8 cellular contexts compared by ENCODE assay signal in the genomic region with DNA sequence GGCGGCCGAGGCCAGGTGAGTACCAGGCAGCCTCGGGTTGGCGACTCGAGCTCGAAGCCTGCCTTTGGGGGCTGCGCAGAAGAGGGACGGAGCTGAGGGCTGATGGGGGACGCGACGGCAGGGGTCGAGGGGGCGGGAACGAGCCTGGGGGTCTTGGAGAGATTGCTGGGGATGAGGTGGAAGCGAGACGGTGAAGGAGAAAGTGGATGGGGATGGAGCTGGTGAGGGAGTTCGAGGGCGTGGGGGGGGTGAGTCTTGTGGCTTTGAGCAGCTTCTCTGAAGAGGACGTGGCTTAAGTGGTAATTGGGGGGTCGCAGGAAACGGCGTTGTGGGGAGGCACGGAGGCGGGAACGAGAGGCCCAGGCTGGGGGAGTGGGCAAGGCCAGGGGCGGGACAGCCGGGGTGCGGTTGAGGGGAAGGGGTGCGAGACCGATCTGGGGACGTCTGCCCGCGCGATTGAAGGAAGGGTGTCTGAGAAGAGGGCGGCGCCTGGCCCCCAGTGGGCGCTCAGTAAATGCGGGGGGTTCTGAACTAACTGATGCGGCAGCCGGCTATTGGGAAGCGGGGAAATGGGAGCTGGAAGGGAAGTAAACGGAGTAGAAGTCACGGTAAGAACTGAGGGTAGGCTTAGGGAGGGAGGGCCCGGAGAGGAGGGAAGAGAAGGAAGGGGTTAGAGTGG. TPM values are rescaled to one million over a fixed set of nuclear protein-coding genes. Genes with fewer than 3 reads are reported as not detected.
A peak's percentile ranks its signal among the peaks of the same experiment; 100 is the strongest.
DNase-seq lines count a peak whose midpoint lies in the region; ATAC-seq and TF ChIP-seq lines count a peak whose summit lies in the region.

No MANE protein-coding gene starts in this region.

- H3K9me3 Mint-ChIP-seq in activated naive CD4-positive, alpha-beta T cell treated with anti-CD3 and anti-CD28 coated beads, Interleukin-2, amount 50 U/mL, for 24 hours = no peaks in the 10 kb centered on the region

- peak overlapping the region; percentile 88 for H3K27ac Mint-ChIP-seq in activated naive CD4-positive, alpha-beta T cell treated with anti-CD3 and anti-CD28 coated beads, Interleukin-2, amount 50 U/mL, for 24 hours

- peaks cover 29% of the 10 kb centered on the region for H4K20me1 ChIP-seq in PC-9 (ENCODE audit: insufficient read depth)

- H3K4me1 ChIP-seq in PC-9 (replicated peaks; ENCODE audit: insufficient read depth) = peaks cover 49% of the 10 kb centered on the region

- ATAC-seq in left ventricle myocardium superior = no peak
- no peak for ATAC-seq in HG03520 (IDR thresholded peaks at IDR 0.05; ENCODE audit: unreplicated experiment)
- ATAC-seq in HG03175 (IDR thresholded peaks at IDR 0.05; ENCODE audit: unreplicated experiment) = no peak

- peaks cover 35% of the 10 kb centered on the region for H3F3A ChIP-seq in PC-9 (ENCODE audit: insufficient read depth, low read depth)

- peak overlapping the region; percentile 86 for H2AFZ ChIP-seq in PC-9

- 0 out of 2 replicates have a peak overlapping the region, but pooled peaks have one; percentile 37 for H3K27ac ChIP-seq in PC-9

- CTCF ChIA-PET in PC-9 (lab: Charles Lee) = interaction anchor here (0.6 kb wide), 1 partner anchor 268 kb away, joined by 6 read pairs; no protein-coding TSS in a partner anchor

- peaks cover 81% of the 10 kb centered on the region for H3K79me2 ChIP-seq in PC-9 (ENCODE audit: low read depth)

- H3K4me3 Mint-ChIP-seq in activated naive CD4-positive, alpha-beta T cell treated with anti-CD3 and anti-CD28 coated beads, Interleukin-2, amount 50 U/mL, for 24 hours = peak overlapping the region; percentile 94

- peaks cover 2% of the 10 kb centered on the region for H3K36me3 Mint-ChIP-seq in activated naive CD4-positive, alpha-beta T cell treated with anti-CD3 and anti-CD28 coated beads, Interleukin-2, amount 50 U/mL, for 24 hours

- BruUV-seq in PC-9 (replicated peaks; lab: Mats Ljungman, UMichigan) = no TSS peak

- H3K27me3 Mint-ChIP-seq in activated naive CD4-positive, alpha-beta T cell treated with anti-CD3 and anti-CD28 coated beads, Interleukin-2, amount 50 U/mL, for 24 hours = no peaks in the 10 kb centered on the region

- TF ChIP-seq CTCF in PC-9 (conservative IDR thresholded peaks at IDR 0.05) = no peak

- peaks cover 3% of the 10 kb centered on the region; the same call in 1 of the 2 replicates for H3K36me3 ChIP-seq in PC-9 (ENCODE audit: low read depth)

- no peaks in the 10 kb centered on the region for H3K27me3 ChIP-seq in PC-9 (ENCODE audit: insufficient read depth, low read depth)

- H3K4me3 ChIP-seq in PC-9 (peak overlapping the region; percentile 86), skeletal muscle cell (ENCODE audit: low read depth, low read length) (peak overlapping the region; percentile 83)

- H3K4me2 ChIP-seq in PC-9 = peak overlapping the region; percentile 86

- no peaks in the 10 kb centered on the region for H3K9me3 ChIP-seq in PC-9 (ENCODE audit: insufficient read depth, low read depth)

- POLR2A ChIA-PET in PC-9 (lab: Charles Lee; ENCODE audit: unreplicated experiment) = no interaction called here

- H3K9me2 ChIP-seq in PC-9 (ENCODE audit: insufficient read depth) = no peaks in the 10 kb centered on the region

- H3K4me1 Mint-ChIP-seq in activated naive CD4-positive, alpha-beta T cell treated with anti-CD3 and anti-CD28 coated beads, Interleukin-2, amount 50 U/mL, for 24 hours = peaks cover 56% of the 10 kb centered on the region

- intact Hi-C loops in PC-9 (cut with micrococcal nuclease; ENCODE audit: unreplicated experiment) (loop anchor here (5.0 kb wide), 2 partner anchors 151 to 391 kb away; a partner anchor contains a TSS), left ventricle myocardium superior (cut with micrococcal nuclease) (no loop called here)

- DNase-seq in NCI-H510A treated with DMSO at 0.1 percent for 48 hours (lab: John Stamatoyannopoulos, UW) (peak; percentile 19), NCI-H510A (lab: John Stamatoyannopoulos, UW) (no peak), PC-9 (no peak), left ventricle myocardium superior (peak; percentile 52), skeletal muscle cell (ENCODE audit: low read depth) (no peak)

RNA-seq across cellular contexts. Expression of a gene that starts 0.4 kb away (rescaled TPM):
- total RNA-seq in PC-9 (2021) (81.2 and 103 TPM in 2 replicates), left ventricle myocardium superior (38.1 TPM)

RNA-seq across cellular contexts. Expression of a gene that starts 0.7 kb away (rescaled TPM):
- total RNA-seq in PC-9 (2021) (26.5 and 30.8 TPM in 2 replicates), left ventricle myocardium superior (6.1 TPM)

RNA-seq across cellular contexts. Expression of a gene that starts 49.4 kb away (rescaled TPM):
- total RNA-seq in PC-9 (2021) = 23.7 and 25.8 TPM in 2 replicates
- total RNA-seq in left ventricle myocardium superior = 12.5 TPM

Comparison
In these comparisons a context has a peak if more than half of its experiments do, and no peak if none do; other contexts are left out.
1. DNase-seq: peak in NCI-H510A treated with DMSO at 0.1 percent for 48 hours (single experiment) and left ventricle myocardium superior (single experiment); none in NCI-H510A (single experiment), PC-9 (0 of 2) and skeletal muscle cell (single experiment).